ENCODE assay signal across 13 cellular contexts in the genomic region with DNA sequence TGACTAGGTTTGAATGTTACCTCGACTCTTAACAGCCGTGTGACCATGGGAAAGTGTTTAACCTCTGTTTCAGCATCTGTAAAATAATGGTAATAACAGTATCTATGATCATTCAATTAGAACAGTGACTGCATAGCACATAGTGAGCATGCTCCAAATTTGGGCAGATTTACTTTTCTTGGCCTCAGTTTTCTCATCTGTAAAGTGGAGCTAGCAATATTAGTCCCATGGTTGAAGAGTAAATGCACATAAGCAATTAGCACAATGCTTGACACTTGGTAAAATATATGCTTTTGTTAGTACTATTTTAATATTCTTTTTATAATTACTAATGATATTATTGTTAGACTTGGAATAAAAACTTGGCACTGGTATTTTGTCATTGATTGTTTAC.
A peak's percentile ranks its signal among the peaks of the same experiment; 100 is the strongest.
DNase-seq lines count a peak whose midpoint lies in the region; ATAC-seq, FAIRE-seq and TF ChIP-seq lines count a peak whose summit lies in the region.
"Had no signal": no experiment of that assay in that cellular context is flagged by ENCODE, and none has a peak within 500 bp of the region (broad histone marks: within the 10 kb centered on the region; RNA-seq: fewer than 3 reads in every experiment).

No MANE protein-coding gene starts in this region.

- no peaks in the 10 kb centered on the region for H3K27me3 ChIP-seq in HCT116 (ENCODE audit: insufficient read depth, low read length)
- H3K27me3 ChIP-seq in Panc1 (ENCODE audit: control insufficient read depth, insufficient read depth, low read length): no peaks in the 10 kb centered on the region
- H3K27me3 ChIP-seq in tibial artery: no peaks in the 10 kb centered on the region
- H3K27me3 ChIP-seq: BLaER1 had no signal

- no peak overlapping the region for H3K9ac ChIP-seq in HCT116 (ENCODE audit: low read length)
- H3K9ac ChIP-seq: BLaER1 had no signal

- peak in 1 of 2 experiments; percentile 10; a peak in 1 of 6 replicates for ATAC-seq in A549
- no peak for ATAC-seq in HCT116
- ATAC-seq in Panc1: peak; percentile 42; the same call in 1 of the 2 replicates
- no peak for ATAC-seq in T-cell (replicated peaks in 1 of 4)

- intact Hi-C loops in HCT116 (cut with micrococcal nuclease) (loop anchor here (5.0 to 10.0 kb wide), 3 partner anchors 813 to 1063 kb away; a partner anchor contains a TSS), Panc1 (cut with micrococcal nuclease; ENCODE audit: unreplicated experiment) (loop anchor here (5.0 kb wide), 1 partner anchor 65 kb away; a partner anchor contains a TSS), tibial artery (cut with DNase I; ENCODE audit: low total_unique reads) (no loop called here)

- peaks cover 0 to 1% of the 10 kb centered on the region in 2 donors for H3K27me3 Mint-ChIP-seq in T-cell

- RAD21 ChIA-PET in HCT116 (lab: Charles Lee; ENCODE audit: low non-redundant PET in 1 of 2, low total read pairs in 2 of 2, uncharacterized antibody in 2 of 2, unreplicated experiment in 2 of 2): interaction anchor here (0.8 to 1.9 kb wide), 4 partner anchors 134 to 223 kb away, joined by 3 to 7 read pairs (median 4); no protein-coding TSS in a partner anchor

- DNase-seq in A549 (ENCODE audit: low read depth in 1 of 2, low spot score in 1 of 2): no peak
- no peak for DNase-seq in HCT116 (ENCODE audit: low read depth, low spot score)
- no peak for DNase-seq in Panc1 (ENCODE audit: low read depth, low spot score)
- DNase-seq in T-cell: no peak
- DNase-seq in ecto neural progenitor cell (ENCODE audit: low spot score): no peak
- no peak for DNase-seq in tibial artery
- DNase-seq: GOT3 had no signal

- no peaks in the 10 kb centered on the region for H3K36me3 Mint-ChIP-seq in T-cell
- H3K36me3 Mint-ChIP-seq: CD4-positive, CD25-positive, alpha-beta regulatory T cell; CD8-positive, alpha-beta T cell had no signal

- in situ Hi-C loops in Panc1 (cut with HindIII; ENCODE audit: low pct_unique_long_range_greater_than_20kb, low sequenced_read_pairs): no loop called here

- no peaks in the 10 kb centered on the region for H3K9me3 Mint-ChIP-seq in T-cell
- H3K9me3 Mint-ChIP-seq: CD4-positive, CD25-positive, alpha-beta regulatory T cell; CD8-positive, alpha-beta T cell had no signal

- FAIRE-seq in A549 (lab: Jason Lieb, UNC): no peak

- H3K4me2 ChIP-seq in A549 (peak overlapping the region; percentile 81), HCT116 (ENCODE audit: low read length) (peak overlapping the region; percentile 74)
- H3K4me2 ChIP-seq: BLaER1 had no signal

- no peaks in the 10 kb centered on the region for H3K79me2 ChIP-seq in HCT116 (ENCODE audit: insufficient read depth, low read length)

- H2AFZ ChIP-seq in HCT116 (ENCODE audit: low read depth, low read length, poor library complexity, severe bottlenecking): peak overlapping the region; percentile 86

- no peak for TF ChIP-seq RAD21 in A549 (conservative IDR thresholded peaks at IDR 0.05 in 1 of 2, IDR thresholded peaks at IDR 0.05 in 1 of 2)
- TF ChIP-seq RAD21 in HCT116 (IDR thresholded peaks at IDR 0.05; ENCODE audit: low read depth): no peak

- TF ChIP-seq POLR2A in A549 (IDR thresholded peaks at IDR 0.05; ENCODE audit: low read length) (no peak), HCT116 (IDR thresholded peaks at IDR 0.05; ENCODE audit: borderline replicate concordance, extremely low read depth, insufficient read depth, insufficient read length) (no peak)

- H3K4me3 Mint-ChIP-seq in T-cell: no peak overlapping the region
- H3K4me3 Mint-ChIP-seq: B cell; CD4-positive, CD25-positive, alpha-beta regulatory T cell; CD8-positive, alpha-beta T cell had no signal

- TF ChIP-seq CTCF in A549 (IDR thresholded peaks at IDR 0.05): no peak
- no peak for TF ChIP-seq CTCF in HCT116 (IDR thresholded peaks at IDR 0.05 in 2 of 3, conservative IDR thresholded peaks at IDR 0.05 in 1 of 3; ENCODE audit: borderline replicate concordance in 1 of 3, insufficient read depth in 1 of 3, low read depth in 2 of 3, low read length in 2 of 3)
- TF ChIP-seq CTCF in Panc1 (IDR thresholded peaks at IDR 0.05): no peak
- TF ChIP-seq CTCF in tibial artery (IDR thresholded peaks at IDR 0.05): no peak

- no peaks in the 10 kb centered on the region for H4K20me1 ChIP-seq in HCT116 (ENCODE audit: insufficient read depth)
- H4K20me1 ChIP-seq: BLaER1 had no signal

- H3K9me3 ChIP-seq in A549 (no peaks in the 10 kb centered on the region), HCT116 (ENCODE audit: control insufficient read depth in 1 of 2, insufficient read depth in 1 of 2, low read depth in 1 of 2, low read length in 2 of 2) (no peaks in the 10 kb centered on the region), Panc1 (ENCODE audit: control insufficient read depth, insufficient read depth, low read depth, low read length) (no peaks in the 10 kb centered on the region), tibial artery (no peaks in the 10 kb centered on the region)
- H3K9me3 ChIP-seq: BLaER1, Caco-2, HAP-1 had no signal

- H3K36me3 ChIP-seq in HCT116 (ENCODE audit: control insufficient read depth in 1 of 2, insufficient read depth in 2 of 2, low read length in 2 of 2): no peaks in the 10 kb centered on the region
- no peaks in the 10 kb centered on the region for H3K36me3 ChIP-seq in Panc1 (ENCODE audit: control insufficient read depth, insufficient read depth, low read length)
- H3K36me3 ChIP-seq in tibial artery: no peaks in the 10 kb centered on the region
- H3K36me3 ChIP-seq: BLaER1, HAP-1 had no signal

- H3K27ac ChIP-seq in A549 (peak overlapping the region; percentile 72 to 79; a peak in 3 of 6 replicates), HCT116 (ENCODE audit: low read depth, low read length) (no peak overlapping the region), Panc1 (ENCODE audit: low read length) (peak overlapping the region; percentile 15; the same call in 1 of the 2 replicates), tibial artery (no peak overlapping the region)
- H3K27ac ChIP-seq: BLaER1 had no signal

- no peak overlapping the region for H3K27ac Mint-ChIP-seq in T-cell
- H3K27ac Mint-ChIP-seq: B cell; CD8-positive, alpha-beta T cell had no signal

- no peaks in the 10 kb centered on the region for H3K9me2 ChIP-seq in HCT116 (ENCODE audit: insufficient read depth)

- H3K4me3 ChIP-seq in A549 (peak overlapping the region; percentile 51; the same call in 2 of the 3 replicates), HCT116 (replicated peaks in 1 of 2; ENCODE audit: low read depth in 1 of 2, low read length in 2 of 2) (no peak overlapping the region), Panc1 (ENCODE audit: low read depth in 2 of 2, low read length in 2 of 2) (peak overlapping the region; percentile 37 to 60; a peak in 3 of 4 replicates), tibial artery (peak overlapping the region in 1 of 2 donors; percentile 39)
- H3K4me3 ChIP-seq: BLaER1, HAP-1 had no signal

- H3K4me1 Mint-ChIP-seq in T-cell: no peaks in the 10 kb centered on the region
- H3K4me1 Mint-ChIP-seq: B cell; CD4-positive, CD25-positive, alpha-beta regulatory T cell had no signal

- BruUV-seq in HCT116 (replicated peaks; lab: Mats Ljungman, UMichigan): no TSS peak
- no TSS peak for BruUV-seq in Panc1 (replicated peaks; lab: Mats Ljungman, UMichigan)

- POLR2A ChIA-PET in A549 (lab: Yijun Ruan, JAX): no interaction called here
- POLR2A ChIA-PET in HCT116 (lab: Charles Lee): no interaction called here
- POLR2A ChIA-PET in Panc1 (lab: Charles Lee): interaction anchor here (0.7 kb wide), 1 partner anchor 359 kb away, joined by 9 read pairs; no protein-coding TSS in a partner anchor
- POLR2A ChIA-PET in T-cell (lab: Charles Lee): no interaction called here

- H3K4me1 ChIP-seq in A549: no peaks in the 10 kb centered on the region
- peaks cover 0 to 4% of the 10 kb centered on the region in 2 experiments; a peak in 1 of 4 replicates for H3K4me1 ChIP-seq in HCT116 (ENCODE audit: control insufficient read depth in 1 of 2, insufficient read depth in 2 of 2, low read length in 2 of 2)
- H3K4me1 ChIP-seq in Panc1 (ENCODE audit: control insufficient read depth, insufficient read depth, low read length): peaks cover 3% of the 10 kb centered on the region; the same call in 1 of the 2 replicates
- no peaks in the 10 kb centered on the region for H3K4me1 ChIP-seq in tibial artery
- H3K4me1 ChIP-seq: BLaER1, Caco-2 had no signal

- WGBS in A549 (ENCODE audit: missing lambda C conversion rate): 97% methylated on average over 2 of the region's 2 CpGs

- CTCF ChIA-PET in A549 (lab: Yijun Ruan, JAX): interaction anchor here (0.7 to 9.6 kb wide), 13 partner anchors 10 to 810 kb away, joined by 3 to 150 read pairs (median 5); no protein-coding TSS in a partner anchor
- CTCF ChIA-PET in HCT116 (lab: Charles Lee): interaction anchor here (0.8 to 3.9 kb wide), 4 partner anchors 215 to 1066 kb away, joined by 4 to 29 read pairs (median 4); no protein-coding TSS in a partner anchor
- CTCF ChIA-PET in Panc1 (lab: Charles Lee): interaction anchor here (0.7 to 1.2 kb wide), 3 partner anchors 59 to 217 kb away, joined by 3 to 5 read pairs (median 4); no protein-coding TSS in a partner anchor
- CTCF ChIA-PET in T-cell (lab: Charles Lee): interaction anchor here (0.7 to 3.2 kb wide), 7 partner anchors 28 to 1358 kb away, joined by 3 to 18 read pairs (median 4); no protein-coding TSS in a partner anchor

- no peak for TF ChIP-seq EP300 in A549 (IDR thresholded peaks at IDR 0.05)

TF ChIP-seq in A549, 52 proteins besides CTCF, POLR2A, EP300 and RAD21 (continues in another document):
- TF ChIP-seq PHF8 (IDR thresholded peaks at IDR 0.05; ENCODE audit: borderline replicate concordance, low read depth) (no peak), CHD4 (IDR thresholded peaks at IDR 0.05; ENCODE audit: borderline replicate concordance) (no peak), SMC3 (IDR thresholded peaks at IDR 0.05) (no peak), TP53 (CRISPR knock-in tag; IDR thresholded peaks at IDR 0.05) (no peak), MYC (IDR thresholded peaks at IDR 0.05; ENCODE audit: borderline replicate concordance, low read length) (no peak), RARB (CRISPR knock-in tag; IDR thresholded peaks at IDR 0.05) (no peak), ZSCAN20 (CRISPR knock-in tag; IDR thresholded peaks at IDR 0.05) (no peak)

TF ChIP-seq in HCT116, 20 proteins besides CTCF, POLR2A, EP300 and RAD21:
- TF ChIP-seq CBX3 (IDR thresholded peaks at IDR 0.05; ENCODE audit: low read depth) (no peak), EGR1 (IDR thresholded peaks at IDR 0.05; ENCODE audit: low read depth) (no peak)

Comparison
In these comparisons a context has a peak if more than half of its experiments do, and no peak if none do; other contexts are left out.
1. H3K27ac ChIP-seq: peak in A549 (2 of 2) and Panc1 (single experiment); none in HCT116 (single experiment) and tibial artery (0 of 2).
2. H3K4me3 ChIP-seq: peak in A549 (single experiment) and Panc1 (2 of 2); none in HCT116 (0 of 2).